In the genomic region with DNA sequence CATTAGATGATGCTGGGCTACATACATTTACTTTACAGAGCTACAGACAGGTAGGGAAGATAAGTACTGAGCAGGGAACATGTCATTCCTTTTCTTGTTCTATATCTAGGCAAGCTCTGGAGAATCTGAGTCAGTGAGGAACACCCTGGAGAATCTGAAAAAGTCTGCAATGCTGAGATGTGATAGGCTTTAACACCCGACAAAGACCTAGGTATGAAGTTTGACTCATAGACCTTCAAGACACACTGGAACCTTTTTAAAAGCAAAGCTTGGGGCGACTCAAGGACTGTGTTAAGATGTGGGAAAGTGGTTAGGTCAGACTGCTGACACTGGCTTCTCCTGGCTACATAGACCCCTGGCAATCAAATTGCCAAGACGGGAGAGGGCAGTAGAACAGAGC, we compare ENCODE assay signal across 27 cellular contexts.
"Had no signal": no experiment of that assay in that cellular context is flagged by ENCODE, and none has a peak within 500 bp of the region (broad histone marks: within the 10 kb centered on the region; RNA-seq: fewer than 3 reads in every experiment).

No MANE protein-coding gene starts in this region.

- H3K4me1 Mint-ChIP-seq: activated CD4-positive, alpha-beta memory T cell treated with anti-CD3 and anti-CD28 coated beads, Interleukin-2, amount 10 ng/mL, durations not matched to agents 7 days and 5 days; activated CD4-positive, alpha-beta T cell treated with anti-CD3 and anti-CD28 coated beads, Interleukin-2, amount 10 ng/mL, durations not matched to agents 7 days and 5 days; activated T-helper 17 cell treated with anti-CD3 and anti-CD28 coated beads, Interleukin-2, amount 50 U/mL, for 72 hours; T-helper 17 cell; WTC11 had no signal

- H3K9me3 Mint-ChIP-seq: activated CD4-positive, alpha-beta memory T cell treated with anti-CD3 and anti-CD28 coated beads, Interleukin-2, amount 10 ng/mL, durations not matched to agents 7 days and 5 days; activated CD4-positive, alpha-beta T cell treated with anti-CD3 and anti-CD28 coated beads, Interleukin-2, amount 10 ng/mL, durations not matched to agents 7 days and 5 days; activated T-cell treated with anti-CD3 and anti-CD28 coated beads, Interleukin-2, amount 50 U/mL, for 4 hours; activated T-helper 17 cell treated with anti-CD3 and anti-CD28 coated beads, Interleukin-2, amount 50 U/mL, for 72 hours; effector memory CD8-positive, alpha-beta T cell; natural killer cell treated with Interleukin-12 subunit alpha and Interleukin-12 subunit beta and Interleukin-15 and Interleukin-18, amount 100 ng/mL, for 72 hours; WTC11 had no signal

- ATAC-seq: activated T-cell treated with anti-CD3 and anti-CD28 coated beads, Interleukin-2, amount 50 U/mL, for 4 hours; activated T-helper 17 cell treated with anti-CD3 and anti-CD28 coated beads, Interleukin-2, amount 50 U/mL, for 72 hours; body of pancreas; effector memory CD8-positive, alpha-beta T cell; esophagus mucosa; heart left ventricle; mucosa of descending colon; natural killer cell treated with Interleukin-12 subunit alpha and Interleukin-12 subunit beta and Interleukin-15 and Interleukin-18, amount 100 ng/mL, for 72 hours; right cardiac atrium; T-helper 17 cell; WTC11 had no signal

- DNase-seq: activated CD4-positive, alpha-beta memory T cell treated with anti-CD3 and anti-CD28 coated beads, Interleukin-2, amount 10 ng/mL, durations not matched to agents 7 days and 5 days; activated CD4-positive, alpha-beta T cell treated with anti-CD3 and anti-CD28 coated beads for 1 hour; activated CD4-positive, alpha-beta T cell treated with anti-CD3 and anti-CD28 coated beads, Interleukin-2, amount 10 ng/mL, durations not matched to agents 7 days and 5 days; activated CD8-positive, alpha-beta memory T cell treated with anti-CD3 and anti-CD28 coated beads, Interleukin-2, amount 50 U/mL, for 48 hours; activated gamma-delta T cell treated with Interleukin-2 at 50 U/mL for 16 hours; activated naive CD4-positive, alpha-beta T cell treated with anti-CD3 and anti-CD28 coated beads, Interleukin-2, amount 50 U/mL, for 16 hours; activated T-cell treated with anti-CD3 and anti-CD28 coated beads, Interleukin-2, amount 50 U/mL, for 4 hours; anterior cingulate cortex; body of pancreas; effector memory CD8-positive, alpha-beta T cell; heart left ventricle; hypothalamus; left ventricle myocardium inferior; mucosa of descending colon; right cardiac atrium; stimulated activated CD4-positive, alpha-beta T cell treated with anti-CD3 and anti-CD28 coated beads, Interleukin-15, amount 100 ng/mL, for 24 hours; stimulated activated naive CD4-positive, alpha-beta T cell treated with Interleukin-2 at 50 U/mL for 16 hours; T-helper 17 cell; T1000 had no signal

- H3K27ac ChIP-seq: body of pancreas, cardiac muscle cell, coronary artery, heart left ventricle, left ventricle myocardium inferior, tibial nerve had no signal

- H3K4me1 ChIP-seq: body of pancreas, heart left ventricle, left ventricle myocardium inferior, tibial nerve had no signal

- H3K4me3 Mint-ChIP-seq: activated CD4-positive, alpha-beta memory T cell treated with anti-CD3 and anti-CD28 coated beads, Interleukin-2, amount 10 ng/mL, durations not matched to agents 7 days and 5 days; activated CD4-positive, alpha-beta T cell treated with anti-CD3 and anti-CD28 coated beads, Interleukin-2, amount 10 ng/mL, durations not matched to agents 7 days and 5 days; activated T-cell treated with anti-CD3 and anti-CD28 coated beads, Interleukin-2, amount 50 U/mL, for 4 hours; activated T-helper 17 cell treated with anti-CD3 and anti-CD28 coated beads, Interleukin-2, amount 50 U/mL, for 72 hours; effector memory CD8-positive, alpha-beta T cell; natural killer cell treated with Interleukin-12 subunit alpha and Interleukin-12 subunit beta and Interleukin-15 and Interleukin-18, amount 100 ng/mL, for 72 hours; T-helper 17 cell; WTC11 had no signal

- H3K27me3 ChIP-seq: body of pancreas, cardiac muscle cell, heart left ventricle, tibial nerve had no signal

- H3K4me3 ChIP-seq: body of pancreas, cardiac muscle cell, coronary artery, heart left ventricle, left ventricle myocardium inferior, lung, mucosa of descending colon, tibial nerve had no signal

- H3K36me3 Mint-ChIP-seq: natural killer cell treated with Interleukin-12 subunit alpha and Interleukin-12 subunit beta and Interleukin-15 and Interleukin-18, amount 100 ng/mL, for 72 hours; WTC11 had no signal

- H3K36me3 ChIP-seq: cardiac muscle cell, heart left ventricle, left ventricle myocardium inferior, tibial nerve had no signal

- H3K27me3 Mint-ChIP-seq: activated CD4-positive, alpha-beta memory T cell treated with anti-CD3 and anti-CD28 coated beads, Interleukin-2, amount 10 ng/mL, durations not matched to agents 7 days and 5 days; activated CD4-positive, alpha-beta T cell treated with anti-CD3 and anti-CD28 coated beads, Interleukin-2, amount 10 ng/mL, durations not matched to agents 7 days and 5 days; activated T-helper 17 cell treated with anti-CD3 and anti-CD28 coated beads, Interleukin-2, amount 50 U/mL, for 72 hours; T-helper 17 cell had no signal

- H3K27ac Mint-ChIP-seq: activated CD4-positive, alpha-beta memory T cell treated with anti-CD3 and anti-CD28 coated beads, Interleukin-2, amount 10 ng/mL, durations not matched to agents 7 days and 5 days; activated CD4-positive, alpha-beta T cell treated with anti-CD3 and anti-CD28 coated beads, Interleukin-2, amount 10 ng/mL, durations not matched to agents 7 days and 5 days; activated T-helper 17 cell treated with anti-CD3 and anti-CD28 coated beads, Interleukin-2, amount 50 U/mL, for 72 hours; effector memory CD8-positive, alpha-beta T cell; natural killer cell treated with Interleukin-12 subunit alpha and Interleukin-12 subunit beta and Interleukin-15 and Interleukin-18, amount 100 ng/mL, for 72 hours; T-helper 17 cell; WTC11 had no signal

- H3K9me3 ChIP-seq: body of pancreas, heart left ventricle, left ventricle myocardium inferior, mucosa of descending colon, tibial nerve had no signal
